ENCODE assay signal across 17 cellular contexts in genomic region chr9:16307626-16308195, GRCh38.
"Had no signal": no experiment of that assay in that cellular context is flagged by ENCODE, and none has a peak within 500 bp of the region (broad histone marks: within the 10 kb centered on the region; RNA-seq: fewer than 3 reads in every experiment).

No MANE protein-coding gene starts in this region.

- H3K27me3 ChIP-seq: SJCRH30 had no signal

- H3K36me3 ChIP-seq: SJCRH30 had no signal

- H3K27ac ChIP-seq: RWPE1, SJCRH30 had no signal

- DNase-seq: KBM-7, NCI-H1092, NCI-H1105 treated with DMSO at 0.1 percent for 48 hours, NCI-H1417 treated with DMSO at 0.1 percent for 48 hours, NCI-H146, NCI-H1694 treated with DMSO at 0.1 percent for 48 hours, NCI-H1930, NCI-H2081, NCI-H2107, NCI-H2227 treated with DMSO at 0.1 percent for 48 hours, NCI-H524, NCI-H526 treated with DMSO at 0.1 percent for 48 hours, NCI-H774, SHP77 treated with DMSO at 0.1 percent for 48 hours, SJCRH30 had no signal

- H3K4me1 ChIP-seq: SJCRH30 had no signal

- H3K4me3 ChIP-seq: SJCRH30 had no signal

- ATAC-seq: SK-N-SH treated with all-trans-retinoic acid at 6 μM for 48 hours had no signal

- H3K9me3 ChIP-seq: SJCRH30 had no signal
